ENCODE assay signal across 8 cellular contexts in the genomic region with DNA sequence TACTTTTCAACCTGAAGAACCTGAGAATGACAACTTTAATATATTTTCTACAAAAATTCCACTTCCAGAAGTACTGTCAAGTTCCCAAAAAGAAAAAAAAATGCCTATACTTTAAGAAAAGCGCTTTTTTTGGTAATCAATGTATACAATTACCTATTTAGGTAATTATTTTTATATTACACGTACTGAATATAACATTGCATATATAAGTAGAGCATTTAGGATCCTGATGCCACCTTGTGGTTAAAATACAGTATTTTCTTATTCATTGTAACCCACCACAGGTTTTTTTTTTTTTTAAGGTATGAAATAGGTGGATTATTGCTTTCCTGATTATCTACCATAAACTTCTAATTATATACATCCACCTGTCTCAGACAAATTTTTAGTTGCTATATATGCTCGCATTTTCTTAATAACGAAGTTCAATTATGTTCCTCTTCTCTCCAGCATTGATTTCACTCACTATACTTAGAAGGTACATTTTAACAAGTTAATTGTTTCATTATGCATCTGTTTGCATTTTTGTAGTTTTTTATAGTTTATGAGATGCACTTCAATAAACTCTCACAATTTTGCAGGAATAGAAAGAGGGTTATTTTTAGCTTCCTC. TPM values are rescaled to one million over a fixed set of nuclear protein-coding genes. Genes with fewer than 3 reads are reported as not detected.
A peak's percentile ranks its signal among the peaks of the same experiment; 100 is the strongest.
DNase-seq lines count a peak whose midpoint lies in the region; ATAC-seq and TF ChIP-seq lines count a peak whose summit lies in the region.

No MANE protein-coding gene starts in this region.

- CTCF ChIA-PET in activated naive CD4-positive, alpha-beta T cell treated with anti-CD3 and anti-CD28 coated beads for 36 hours (lab: Charles Lee) = interaction anchor here (1.8 kb wide), 1 partner anchor 564 kb away, joined by 5 read pairs; no protein-coding TSS in a partner anchor

- H3K27me3 Mint-ChIP-seq in glutamatergic neuron (ENCODE audit: unreplicated experiment) = no peaks in the 10 kb centered on the region
- H3K27me3 Mint-ChIP-seq in activated naive CD4-positive, alpha-beta T cell treated with anti-CD3 and anti-CD28 coated beads for 36 hours (ENCODE audit: low read depth) = no peaks in the 10 kb centered on the region

- H3K27ac Mint-ChIP-seq in glutamatergic neuron (ENCODE audit: unreplicated experiment) = no peak overlapping the region
- no peak overlapping the region for H3K27ac Mint-ChIP-seq in activated naive CD4-positive, alpha-beta T cell treated with anti-CD3 and anti-CD28 coated beads for 36 hours

- no peak overlapping the region for H3K4me3 Mint-ChIP-seq in glutamatergic neuron (ENCODE audit: unreplicated experiment)
- no peak overlapping the region for H3K4me3 Mint-ChIP-seq in activated naive CD4-positive, alpha-beta T cell treated with anti-CD3 and anti-CD28 coated beads for 36 hours

- intact Hi-C loops in activated naive CD4-positive, alpha-beta T cell treated with anti-CD3 and anti-CD28 coated beads for 36 hours (cut with micrococcal nuclease) = loop anchor here (1.0 to 10.0 kb wide), 5 partner anchors 345 to 1037 kb away; no protein-coding TSS in a partner anchor

- H3K4me3 ChIP-seq in GM06990 (replicated peaks; ENCODE audit: low read depth, low read length) = no peak overlapping the region

- H3K36me3 Mint-ChIP-seq in glutamatergic neuron (ENCODE audit: unreplicated experiment) = no peaks in the 10 kb centered on the region
- peaks cover 8% of the 10 kb centered on the region for H3K36me3 Mint-ChIP-seq in activated naive CD4-positive, alpha-beta T cell treated with anti-CD3 and anti-CD28 coated beads for 36 hours (ENCODE audit: low read depth)

- ATAC-seq in HG03135 (IDR thresholded peaks at IDR 0.05; ENCODE audit: unreplicated experiment) (peak; percentile 35), GM19397 (IDR thresholded peaks at IDR 0.05; ENCODE audit: unreplicated experiment) (no peak)

- TF ChIP-seq CTCF in GM06990 (IDR thresholded peaks at IDR 0.05; ENCODE audit: insufficient read depth, low read length, poor library complexity, severe bottlenecking) (peak; percentile 44), glutamatergic neuron (IDR thresholded peaks at IDR 0.05; ENCODE audit: partially characterized antibody, unreplicated experiment) (peak; percentile 65)

- peaks cover 9% of the 10 kb centered on the region for H3K4me1 Mint-ChIP-seq in glutamatergic neuron (ENCODE audit: low read depth, unreplicated experiment)
- H3K4me1 Mint-ChIP-seq in activated naive CD4-positive, alpha-beta T cell treated with anti-CD3 and anti-CD28 coated beads for 36 hours (ENCODE audit: low read depth) = peaks cover 7% of the 10 kb centered on the region

- no peak for DNase-seq in GM06990 (ENCODE audit: extremely low read depth, insufficient read length)
- DNase-seq in SHP77 treated with DMSO at 0.1 percent for 48 hours (lab: John Stamatoyannopoulos, UW) = peak; percentile 3
- DNase-seq in glutamatergic neuron = no peak
- DNase-seq in OCI-M2 (lab: John Stamatoyannopoulos, UW; ENCODE audit: unreplicated experiment) = no peak
- DNase-seq in activated CD4-positive, CD25-positive, alpha-beta regulatory T cell (lab: John Stamatoyannopoulos, UW) = no peak
- no peak for DNase-seq in activated naive CD4-positive, alpha-beta T cell treated with anti-CD3 and anti-CD28 coated beads for 36 hours

- no peaks in the 10 kb centered on the region for H3K36me3 ChIP-seq in GM06990 (ENCODE audit: control insufficient read depth, insufficient read depth, low read length)

- H3K9me3 Mint-ChIP-seq in glutamatergic neuron (ENCODE audit: unreplicated experiment) = peaks cover 2% of the 10 kb centered on the region
- no peaks in the 10 kb centered on the region for H3K9me3 Mint-ChIP-seq in activated naive CD4-positive, alpha-beta T cell treated with anti-CD3 and anti-CD28 coated beads for 36 hours

- no peaks in the 10 kb centered on the region for H3K27me3 ChIP-seq in GM06990 (replicated peaks; ENCODE audit: control insufficient read depth, insufficient read depth, low read length)

RNA-seq across cellular contexts. Expression of gene MAP9, which starts 5.2 kb away (rescaled TPM):
- 8.1 TPM for total RNA-seq in glutamatergic neuron (ENCODE audit: unreplicated experiment)
- 1 to 10 TPM; 5.3 to 6.2 TPM for total RNA-seq in activated naive CD4-positive, alpha-beta T cell treated with anti-CD3 and anti-CD28 coated beads for 36 hours
